Comparison of ENCODE assay signal across 1 cellular context in the genomic region with DNA sequence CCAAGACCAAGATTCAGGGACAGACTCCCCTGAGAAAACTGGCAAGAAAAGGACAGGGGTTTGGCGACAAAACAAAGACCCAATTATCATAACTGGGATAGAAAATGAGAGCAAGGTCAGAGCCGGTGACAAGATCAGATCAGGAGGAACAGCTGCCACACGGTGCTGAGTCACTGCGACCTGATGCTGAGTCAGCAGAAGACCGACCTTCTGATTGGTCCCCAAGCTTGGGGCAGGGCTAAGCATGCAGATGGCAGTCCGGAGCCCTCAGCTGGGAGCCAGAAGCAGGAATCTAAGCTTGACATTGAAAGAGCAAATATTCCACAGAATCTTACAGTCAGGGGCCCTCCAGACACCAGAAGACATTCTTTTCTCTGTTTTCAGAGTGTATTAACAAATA.
TF ChIP-seq lines count a peak whose summit lies in the region.

No MANE protein-coding gene starts in this region.

TF ChIP-seq in HCT116, 20 proteins besides CTCF, POLR2A, EP300 and RAD21 (continued from another document):
- TF ChIP-seq, protein P1, sequence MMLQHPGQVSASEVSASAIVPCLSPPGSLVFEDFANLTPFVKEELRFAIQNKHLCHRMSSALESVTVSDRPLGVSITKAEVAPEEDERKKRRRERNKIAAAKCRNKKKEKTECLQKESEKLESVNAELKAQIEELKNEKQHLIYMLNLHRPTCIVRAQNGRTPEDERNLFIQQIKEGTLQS (IDR thresholded peaks at IDR 0.05): no peak
- TF ChIP-seq JUND (IDR thresholded peaks at IDR 0.05) (no peak; the same call in 1 of the 2 replicates), EGR1 (IDR thresholded peaks at IDR 0.05; ENCODE audit: low read depth) (no peak), SRF (IDR thresholded peaks at IDR 0.05; ENCODE audit: low read depth) (no peak)
